8 cellular contexts compared by ENCODE assay signal in genomic region chr18:48939368-48940097, GRCh38. TPM values are rescaled to one million over a fixed set of nuclear protein-coding genes. Genes with fewer than 3 reads are reported as not detected.
DNase-seq lines count a peak whose midpoint lies in the region; ATAC-seq and TF ChIP-seq lines count a peak whose summit lies in the region.

No MANE protein-coding gene starts in this region.

- H3K4me1 Mint-ChIP-seq in activated T-helper 17 cell treated with anti-CD3 and anti-CD28 coated beads, Interleukin-2, amount 50 U/mL, for 72 hours = peaks cover 61% of the 10 kb centered on the region

- TF ChIP-seq CTCF in left ventricle myocardium inferior (IDR thresholded peaks at IDR 0.05; ENCODE audit: borderline replicate concordance) (no peak), gastrocnemius medialis (IDR thresholded peaks at IDR 0.05 in 4 of 5, conservative IDR thresholded peaks at IDR 0.05 in 1 of 5) (no peak)

- DNase-seq in left ventricle myocardium inferior (peak; percentile 67), gastrocnemius medialis (no peak), HUDEP-2 (lab: John Stamatoyannopoulos, UW; ENCODE audit: unreplicated experiment in 76 of 76) (no peak), inferior parietal cortex (ENCODE audit: extremely low spot score) (no peak), superior temporal gyrus (ENCODE audit: extremely low spot score) (no peak), activated gamma-delta T cell treated with Interleukin-2 at 50 U/mL for 16 hours (no peak)

- in situ Hi-C loops in gastrocnemius medialis (cut with MboI; ENCODE audit: low sequenced_read_pairs in 4 of 4) = loop anchor here in 1 of 4 donors (25.0 kb wide), 2 partner anchors 252 to 402 kb away; partner anchors contain the start of gene CTIF

- peak overlapping the region; percentile 99 for H3K4me3 Mint-ChIP-seq in activated T-helper 17 cell treated with anti-CD3 and anti-CD28 coated beads, Interleukin-2, amount 50 U/mL, for 72 hours

- H3K4me3 ChIP-seq in GM08714 (ENCODE audit: low read length) = peak overlapping the region; percentile 18; the same call in 1 of the 2 replicates
- H3K4me3 ChIP-seq in left ventricle myocardium inferior = peak overlapping the region; percentile 94
- peak overlapping the region; percentile 23 to 42 (median 38) for H3K4me3 ChIP-seq in gastrocnemius medialis

- intact Hi-C loops in left ventricle myocardium inferior (cut with micrococcal nuclease) = loop anchor here (10.0 kb wide), 1 partner anchor 155 kb away; no protein-coding TSS in a partner anchor
- intact Hi-C loops in gastrocnemius medialis (cut with DNase I; ENCODE audit: low total_unique reads) = loop anchor here (5.0 kb wide), 1 partner anchor 177 kb away; no protein-coding TSS in a partner anchor

- no peaks in the 10 kb centered on the region for H3K27me3 Mint-ChIP-seq in activated T-helper 17 cell treated with anti-CD3 and anti-CD28 coated beads, Interleukin-2, amount 50 U/mL, for 72 hours

- H3K36me3 ChIP-seq in left ventricle myocardium inferior (peaks cover 17% of the 10 kb centered on the region), gastrocnemius medialis (no peaks in the 10 kb centered on the region)

- no peak for ATAC-seq in activated T-helper 17 cell treated with anti-CD3 and anti-CD28 coated beads, Interleukin-2, amount 50 U/mL, for 72 hours (replicated peaks)
- ATAC-seq in gastrocnemius medialis = no peak

- H3K27ac ChIP-seq in left ventricle myocardium inferior (replicated peaks) = peak overlapping the region; percentile 100
- peak overlapping the region; percentile 70 to 93 (median 89) for H3K27ac ChIP-seq in gastrocnemius medialis

- TF ChIP-seq POLR2A in gastrocnemius medialis (IDR thresholded peaks at IDR 0.05) = no peak

- no peaks in the 10 kb centered on the region for H3K9me3 Mint-ChIP-seq in activated T-helper 17 cell treated with anti-CD3 and anti-CD28 coated beads, Interleukin-2, amount 50 U/mL, for 72 hours

- no peaks in the 10 kb centered on the region for H3K27me3 ChIP-seq in left ventricle myocardium inferior (ENCODE audit: low read depth)
- no peaks in the 10 kb centered on the region for H3K27me3 ChIP-seq in gastrocnemius medialis

- H3K27ac Mint-ChIP-seq in activated T-helper 17 cell treated with anti-CD3 and anti-CD28 coated beads, Interleukin-2, amount 50 U/mL, for 72 hours = peak overlapping the region; percentile 89

- H3K36me3 Mint-ChIP-seq in activated T-helper 17 cell treated with anti-CD3 and anti-CD28 coated beads, Interleukin-2, amount 50 U/mL, for 72 hours (ENCODE audit: low read depth) = peaks cover 92% of the 10 kb centered on the region

- H3K9me3 ChIP-seq in left ventricle myocardium inferior (replicated peaks) (no peaks in the 10 kb centered on the region), gastrocnemius medialis (no peaks in the 10 kb centered on the region)

- peaks cover 98% of the 10 kb centered on the region for H3K4me1 ChIP-seq in left ventricle myocardium inferior
- H3K4me1 ChIP-seq in gastrocnemius medialis = peaks cover 73 to 93% of the 10 kb centered on the region in 2 donors

RNA-seq across cellular contexts. Expression of gene SMAD7, which starts 11.2 kb away (rescaled TPM):
- total RNA-seq in activated T-helper 17 cell treated with anti-CD3 and anti-CD28 coated beads, Interleukin-2, amount 50 U/mL, for 72 hours = 10 to 100 TPM; 23.4 to 40.7 TPM
- 19.3 TPM for total RNA-seq in left ventricle myocardium inferior
- 10 to 100 TPM in 3 of 4 donors, 1 to 10 TPM in 1; 9.1 to 13.4 (median 10.8) TPM for total RNA-seq in gastrocnemius medialis

Comparison
In these comparisons a context has a peak if more than half of its experiments do, and no peak if none do; other contexts are left out.
1. H3K4me3 ChIP-seq: peak in every context shown above with its lines; median percentile 94 in left ventricle myocardium inferior; 38 in gastrocnemius medialis; 18 in GM08714.